25 cellular contexts compared by ENCODE assay signal in the genomic region with DNA sequence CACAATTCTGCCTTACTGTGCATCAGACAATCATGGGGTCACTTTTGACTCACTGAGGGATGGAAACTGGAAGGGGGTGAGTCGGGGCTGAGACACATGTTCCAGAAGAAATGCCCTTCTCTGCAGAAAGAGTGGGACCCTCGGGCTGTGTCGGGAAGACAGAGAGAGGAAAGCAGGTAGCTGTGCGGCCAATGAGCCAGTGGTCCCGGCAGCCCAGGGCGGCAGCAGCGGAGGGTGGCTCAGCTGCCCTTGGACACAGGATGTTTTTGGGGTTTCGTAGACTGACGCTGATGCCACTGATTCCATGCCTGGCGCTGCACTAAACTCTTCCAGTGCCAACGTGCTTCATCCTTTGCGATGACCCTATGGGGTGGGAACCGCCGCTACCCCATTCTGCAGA.
"Had no signal": no experiment of that assay in that cellular context is flagged by ENCODE, and none has a peak within 500 bp of the region (broad histone marks: within the 10 kb centered on the region; RNA-seq: fewer than 3 reads in every experiment).

No MANE protein-coding gene starts in this region.

- H3K36me3 ChIP-seq: stomach, suprapubic skin, thoracic aorta, thyroid gland, tibial artery, tibial nerve, transverse colon, upper lobe of left lung, upper lobe of right lung, uterus, vagina had no signal

- DNase-seq: stimulated activated CD4-positive, alpha-beta T cell treated with anti-CD3 and anti-CD28 coated beads, Interleukin-2, amount 100 ng/mL, for 48 hours; stimulated activated CD4-positive, alpha-beta T cell treated with anti-CD3 and anti-CD28 coated beads, Interleukin-4, amount 100 ng/mL, for 1 hour; stimulated activated CD4-positive, alpha-beta T cell treated with anti-CD3 and anti-CD28 coated beads, Interleukin-4, amount 100 ng/mL, for 24 hours; stimulated activated CD4-positive, alpha-beta T cell treated with anti-CD3 and anti-CD28 coated beads, Interleukin-4, amount 100 ng/mL, for 4 hours; stimulated activated CD8-positive, alpha-beta memory T cell treated with anti-CD3 and anti-CD28 coated beads, Interleukin-4, amount 100 ng/mL, for 48 hours; stimulated activated naive B cell treated with anti-CD40 and anti-IgM and Interleukin-4, amounts not matched to agents 10 μg/mL and 1 μg/mL and 100 μg/mL, for 72 hours; stimulated activated naive CD4-positive, alpha-beta T cell treated with Interleukin-2 at 50 U/mL for 16 hours; stimulated activated naive CD8-positive, alpha-beta T cell treated with anti-CD3 and anti-CD28 coated beads, Interleukin-15, amount 100 ng/mL, for 72 hours; stimulated activated naive CD8-positive, alpha-beta T cell treated with anti-CD3 and anti-CD28 coated beads, Interleukin-15, Interleukin-2, amounts not matched to agents 100 U/mL and 50 U/mL, for 24 hours; stomach; substantia nigra; testis; thyroid gland; tibial artery; transverse colon; trophoblast cell; upper lobe of right lung; uterus had no signal

- H3K4me3 ChIP-seq: stomach, suprapubic skin, testis, thoracic aorta, thyroid gland, tibial artery, tibial nerve, transverse colon, upper lobe of left lung, upper lobe of right lung, uterus, vagina had no signal

- H3K9me3 ChIP-seq: suprapubic skin, testis, thyroid gland, transverse colon, upper lobe of right lung, uterus had no signal

- ATAC-seq: stimulated activated effector memory CD8-positive, alpha-beta T cell treated with anti-CD3 and anti-CD28 coated beads, Interleukin-12 subunit alpha, Interleukin-12 subunit beta, amount 100 ng/mL, for 72 hours; stimulated activated memory B cell treated with anti-CD40 and anti-IgM and Interleukin-4, amounts not matched to agents 10 μg/mL and 1 μg/mL and 100 μg/mL, for 72 hours; stimulated activated naive B cell treated with anti-CD40 and anti-IgM and Interleukin-4, amounts not matched to agents 10 μg/mL and 1 μg/mL and 100 μg/mL, for 72 hours; stimulated activated naive CD8-positive, alpha-beta T cell treated with anti-CD3 and anti-CD28 coated beads, Interleukin-15, amount 100 ng/mL, for 72 hours; stimulated activated naive CD8-positive, alpha-beta T cell treated with anti-CD3 and anti-CD28 coated beads, Interleukin-15, Interleukin-2, amounts not matched to agents 100 U/mL and 50 U/mL, for 24 hours; upper lobe of right lung had no signal

- H3K27ac ChIP-seq: stomach, suprapubic skin, testis, thoracic aorta, thyroid gland, tibial artery, tibial nerve, transverse colon, upper lobe of left lung, upper lobe of right lung, uterus, vagina had no signal

- H3K4me1 ChIP-seq: stomach, suprapubic skin, testis, thyroid gland, tibial artery, tibial nerve, transverse colon, upper lobe of left lung, upper lobe of right lung, uterus, vagina had no signal

- H3K27me3 ChIP-seq: testis, thyroid gland, tibial nerve, transverse colon, upper lobe of left lung, upper lobe of right lung, uterus, vagina had no signal
